In genomic region chr7:126529833-126530232, GRCh38 we compare ENCODE assay signal across 12 cellular contexts.
"Had no signal": no experiment of that assay in that cellular context is flagged by ENCODE, and none has a peak within 500 bp of the region (broad histone marks: within the 10 kb centered on the region; RNA-seq: fewer than 3 reads in every experiment).

No MANE protein-coding gene starts in this region.

- H2AFZ ChIP-seq: parathyroid adenoma had no signal

- H3K36me3 ChIP-seq: ascending aorta, esophagus muscularis mucosa, lower lobe of right lung, transverse colon had no signal

- H3K9ac ChIP-seq: parathyroid adenoma had no signal

- H3K79me2 ChIP-seq: parathyroid adenoma had no signal

- H3K27me3 ChIP-seq: ascending aorta, esophagus muscularis mucosa, transverse colon had no signal

- DNase-seq: activated CD4-positive, alpha-beta memory T cell treated with anti-CD3 and anti-CD28 coated beads for 36 hours; activated CD4-positive, alpha-beta T cell treated with anti-CD3 and anti-CD28 coated beads for 36 hours; activated CD8-positive, alpha-beta memory T cell treated with anti-CD3 and anti-CD28 coated beads, Interleukin-2, amount 10 ng/mL, durations not matched to agents 7 days and 5 days; activated naive CD4-positive, alpha-beta T cell treated with anti-CD3 and anti-CD28 coated beads for 36 hours; activated T-cell treated with anti-CD3 and anti-CD28 coated beads, Interleukin-2, amount 50 U/mL, for 1 hour; lower lobe of right lung; naive B cell; T-helper 2 cell; transverse colon had no signal

- H3K27ac ChIP-seq: ascending aorta, esophagus muscularis mucosa, lower lobe of right lung, parathyroid adenoma, transverse colon had no signal

- H3K4me3 ChIP-seq: ascending aorta, esophagus muscularis mucosa, lower lobe of right lung, transverse colon had no signal

- H3K9me3 ChIP-seq: ascending aorta, esophagus muscularis mucosa, lower lobe of right lung, transverse colon had no signal

- H3K4me1 ChIP-seq: ascending aorta, esophagus muscularis mucosa, lower lobe of right lung, parathyroid adenoma, transverse colon had no signal
